Comparison of ENCODE assay signal across 1 cellular context in the genomic region with DNA sequence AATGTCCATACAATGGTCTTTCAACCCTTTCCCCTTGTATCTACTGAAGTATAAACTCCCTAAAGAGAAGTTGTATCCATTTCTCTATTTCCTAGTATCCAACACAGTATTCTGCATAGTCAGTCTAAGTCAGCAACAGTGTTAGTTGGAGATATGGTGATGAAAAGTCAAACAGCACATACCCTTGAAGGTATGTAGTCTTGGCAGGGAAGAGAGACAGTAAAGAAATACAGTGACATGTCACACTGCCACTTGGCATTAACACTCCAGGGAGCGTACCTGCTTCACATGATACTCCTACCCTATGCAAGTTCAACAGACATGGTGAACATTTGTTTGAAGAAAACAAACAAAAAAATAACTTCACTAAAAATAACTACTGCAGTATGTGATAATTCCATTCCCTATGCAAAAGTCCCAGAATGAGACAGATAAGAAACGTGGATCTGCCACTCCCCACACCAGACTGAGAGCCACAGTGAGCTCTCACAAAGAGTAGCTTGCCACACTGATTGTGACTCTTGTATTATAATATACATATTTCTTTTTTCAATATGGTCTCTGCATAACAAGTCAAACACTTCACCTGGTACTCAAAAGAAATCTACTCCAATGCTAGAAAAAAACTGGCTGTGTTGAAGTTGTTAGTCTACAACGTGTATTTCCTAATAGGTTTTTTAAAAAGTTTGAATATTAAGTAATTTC.
TF ChIP-seq lines count a peak whose summit lies in the region.

No MANE protein-coding gene starts in this region.

TF ChIP-seq in GM12878, 131 proteins besides CTCF, POLR2A, EP300 and RAD21:
- TF ChIP-seq, protein P1, sequence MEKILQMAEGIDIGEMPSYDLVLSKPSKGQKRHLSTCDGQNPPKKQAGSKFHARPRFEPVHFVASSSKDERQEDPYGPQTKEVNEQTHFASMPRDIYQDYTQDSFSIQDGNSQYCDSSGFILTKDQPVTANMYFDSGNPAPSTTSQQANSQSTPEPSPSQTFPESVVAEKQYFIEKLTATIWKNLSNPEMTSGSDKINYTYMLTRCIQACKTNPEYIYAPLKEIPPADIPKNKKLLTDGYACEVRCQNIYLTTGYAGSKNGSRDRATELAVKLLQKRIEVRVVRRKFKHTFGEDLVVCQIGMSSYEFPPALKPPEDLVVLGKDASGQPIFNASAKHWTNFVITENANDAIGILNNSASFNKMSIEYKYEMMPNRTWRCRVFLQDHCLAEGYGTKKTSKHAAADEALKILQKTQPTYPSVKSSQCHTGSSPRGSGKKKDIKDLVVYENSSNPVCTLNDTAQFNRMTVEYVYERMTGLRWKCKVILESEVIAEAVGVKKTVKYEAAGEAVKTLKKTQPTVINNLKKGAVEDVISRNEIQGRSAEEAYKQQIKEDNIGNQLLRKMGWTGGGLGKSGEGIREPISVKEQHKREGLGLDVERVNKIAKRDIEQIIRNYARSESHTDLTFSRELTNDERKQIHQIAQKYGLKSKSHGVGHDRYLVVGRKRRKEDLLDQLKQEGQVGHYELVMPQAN (conservative IDR thresholded peaks at IDR 0.05), result no peak
- TF ChIP-seq SUZ12 (IDR thresholded peaks at IDR 0.05; ENCODE audit: unreplicated experiment) (no peak), ZZZ3 (IDR thresholded peaks at IDR 0.05; ENCODE audit: control insufficient read depth, insufficient read length, low read depth) (no peak), SMAD1 (IDR thresholded peaks at IDR 0.05; ENCODE audit: low read depth, partially characterized antibody) (no peak), POLR2AphosphoS5 (IDR thresholded peaks at IDR 0.05; ENCODE audit: low read length) (no peak), FOS (IDR thresholded peaks at IDR 0.05; ENCODE audit: borderline replicate concordance, extremely low read depth, insufficient read length) (no peak)
- TF ChIP-seq, protein P2, sequence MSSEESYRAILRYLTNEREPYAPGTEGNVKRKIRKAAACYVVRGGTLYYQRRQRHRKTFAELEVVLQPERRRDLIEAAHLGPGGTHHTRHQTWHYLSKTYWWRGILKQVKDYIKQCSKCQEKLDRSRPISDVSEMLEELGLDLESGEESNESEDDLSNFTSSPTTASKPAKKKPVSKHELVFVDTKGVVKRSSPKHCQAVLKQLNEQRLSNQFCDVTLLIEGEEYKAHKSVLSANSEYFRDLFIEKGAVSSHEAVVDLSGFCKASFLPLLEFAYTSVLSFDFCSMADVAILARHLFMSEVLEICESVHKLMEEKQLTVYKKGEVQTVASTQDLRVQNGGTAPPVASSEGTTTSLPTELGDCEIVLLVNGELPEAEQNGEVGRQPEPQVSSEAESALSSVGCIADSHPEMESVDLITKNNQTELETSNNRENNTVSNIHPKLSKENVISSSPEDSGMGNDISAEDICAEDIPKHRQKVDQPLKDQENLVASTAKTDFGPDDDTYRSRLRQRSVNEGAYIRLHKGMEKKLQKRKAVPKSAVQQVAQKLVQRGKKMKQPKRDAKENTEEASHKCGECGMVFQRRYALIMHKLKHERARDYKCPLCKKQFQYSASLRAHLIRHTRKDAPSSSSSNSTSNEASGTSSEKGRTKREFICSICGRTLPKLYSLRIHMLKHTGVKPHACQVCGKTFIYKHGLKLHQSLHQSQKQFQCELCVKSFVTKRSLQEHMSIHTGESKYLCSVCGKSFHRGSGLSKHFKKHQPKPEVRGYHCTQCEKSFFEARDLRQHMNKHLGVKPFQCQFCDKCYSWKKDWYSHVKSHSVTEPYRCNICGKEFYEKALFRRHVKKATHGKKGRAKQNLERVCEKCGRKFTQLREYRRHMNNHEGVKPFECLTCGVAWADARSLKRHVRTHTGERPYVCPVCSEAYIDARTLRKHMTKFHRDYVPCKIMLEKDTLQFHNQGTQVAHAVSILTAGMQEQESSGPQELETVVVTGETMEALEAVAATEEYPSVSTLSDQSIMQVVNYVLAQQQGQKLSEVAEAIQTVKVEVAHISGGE (CRISPR knock-in tag; IDR thresholded peaks at IDR 0.05), result no peak
- TF ChIP-seq, protein P3, sequence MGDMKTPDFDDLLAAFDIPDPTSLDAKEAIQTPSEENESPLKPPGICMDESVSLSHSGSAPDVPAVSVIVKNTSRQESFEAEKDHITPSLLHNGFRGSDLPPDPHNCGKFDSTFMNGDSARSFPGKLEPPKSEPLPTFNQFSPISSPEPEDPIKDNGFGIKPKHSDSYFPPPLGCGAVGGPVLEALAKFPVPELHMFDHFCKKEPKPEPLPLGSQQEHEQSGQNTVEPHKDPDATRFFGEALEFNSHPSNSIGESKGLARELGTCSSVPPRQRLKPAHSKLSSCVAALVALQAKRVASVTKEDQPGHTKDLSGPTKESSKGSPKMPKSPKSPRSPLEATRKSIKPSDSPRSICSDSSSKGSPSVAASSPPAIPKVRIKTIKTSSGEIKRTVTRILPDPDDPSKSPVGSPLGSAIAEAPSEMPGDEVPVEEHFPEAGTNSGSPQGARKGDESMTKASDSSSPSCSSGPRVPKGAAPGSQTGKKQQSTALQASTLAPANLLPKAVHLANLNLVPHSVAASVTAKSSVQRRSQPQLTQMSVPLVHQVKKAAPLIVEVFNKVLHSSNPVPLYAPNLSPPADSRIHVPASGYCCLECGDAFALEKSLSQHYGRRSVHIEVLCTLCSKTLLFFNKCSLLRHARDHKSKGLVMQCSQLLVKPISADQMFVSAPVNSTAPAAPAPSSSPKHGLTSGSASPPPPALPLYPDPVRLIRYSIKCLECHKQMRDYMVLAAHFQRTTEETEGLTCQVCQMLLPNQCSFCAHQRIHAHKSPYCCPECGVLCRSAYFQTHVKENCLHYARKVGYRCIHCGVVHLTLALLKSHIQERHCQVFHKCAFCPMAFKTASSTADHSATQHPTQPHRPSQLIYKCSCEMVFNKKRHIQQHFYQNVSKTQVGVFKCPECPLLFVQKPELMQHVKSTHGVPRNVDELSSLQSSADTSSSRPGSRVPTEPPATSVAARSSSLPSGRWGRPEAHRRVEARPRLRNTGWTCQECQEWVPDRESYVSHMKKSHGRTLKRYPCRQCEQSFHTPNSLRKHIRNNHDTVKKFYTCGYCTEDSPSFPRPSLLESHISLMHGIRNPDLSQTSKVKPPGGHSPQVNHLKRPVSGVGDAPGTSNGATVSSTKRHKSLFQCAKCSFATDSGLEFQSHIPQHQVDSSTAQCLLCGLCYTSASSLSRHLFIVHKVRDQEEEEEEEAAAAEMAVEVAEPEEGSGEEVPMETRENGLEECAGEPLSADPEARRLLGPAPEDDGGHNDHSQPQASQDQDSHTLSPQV (IDR thresholded peaks at IDR 0.05), result no peak
